Comparison of ENCODE assay signal across 24 cellular contexts in the genomic region with DNA sequence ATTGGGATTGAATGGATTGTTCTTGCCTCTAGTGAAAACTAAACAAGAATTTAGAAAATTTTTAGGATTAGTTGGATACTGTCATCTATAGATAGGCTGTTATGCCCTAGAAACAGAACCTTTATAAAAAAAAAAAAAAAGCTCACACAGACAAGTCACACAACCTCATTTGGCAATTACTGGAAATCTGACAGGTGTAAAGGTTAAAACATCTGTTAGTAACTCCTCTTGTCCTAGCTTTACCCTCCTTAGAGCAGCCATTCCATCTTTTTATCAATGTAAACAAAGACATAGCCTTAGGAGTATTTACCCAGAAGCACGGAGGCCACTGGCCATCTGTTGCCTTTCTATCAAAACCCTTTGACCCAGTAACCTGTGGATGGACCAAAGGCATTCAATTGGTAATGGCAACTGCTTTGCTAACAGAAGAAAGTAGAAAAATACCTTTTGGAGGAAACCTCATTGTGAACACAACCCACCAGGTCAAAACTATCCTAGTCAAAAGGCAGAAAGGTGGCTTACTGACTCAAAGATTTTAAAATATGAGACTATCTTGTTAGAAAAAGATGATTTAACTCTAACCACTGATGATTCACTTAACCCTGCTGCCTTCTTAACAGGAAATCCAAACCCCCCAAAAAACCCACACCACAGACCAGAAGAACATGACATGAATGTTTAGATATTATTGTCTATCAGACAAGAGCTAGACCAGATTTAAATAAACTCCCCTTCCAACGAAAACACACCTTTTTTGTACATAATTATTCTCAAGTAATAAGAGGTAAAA.
DNase-seq lines count a peak whose midpoint lies in the region; ATAC-seq and TF ChIP-seq lines count a peak whose summit lies in the region.
"Had no signal": no experiment of that assay in that cellular context is flagged by ENCODE, and none has a peak within 500 bp of the region (broad histone marks: within the 10 kb centered on the region; RNA-seq: fewer than 3 reads in every experiment).

No MANE protein-coding gene starts in this region.

- no peaks in the 10 kb centered on the region for H3K9me3 ChIP-seq in MM.1S (replicated peaks; ENCODE audit: insufficient read depth, low read length)
- H3K9me3 ChIP-seq: A549 had no signal

- H3K9ac ChIP-seq in MM.1S (ENCODE audit: low read length): no peak overlapping the region
- H3K9ac ChIP-seq: GM23248 had no signal

- H3K4me1 ChIP-seq in MM.1S (ENCODE audit: low read length): no peaks in the 10 kb centered on the region
- H3K4me1 ChIP-seq: A549 had no signal

- H3K4me2 ChIP-seq in MM.1S (ENCODE audit: low read depth, low read length): no peak overlapping the region
- H3K4me2 ChIP-seq: A549 had no signal

- H3F3A ChIP-seq in MM.1S (ENCODE audit: insufficient read depth, low read length): no peaks in the 10 kb centered on the region

- peak; percentile 61 for ATAC-seq in activated CD4-positive, alpha-beta T cell treated with anti-CD3 and anti-CD28 coated beads for 36 hours
- ATAC-seq in GM21390 (IDR thresholded peaks at IDR 0.05; ENCODE audit: unreplicated experiment) (no peak), GM19023 (IDR thresholded peaks at IDR 0.05; ENCODE audit: unreplicated experiment) (no peak)
- ATAC-seq: A549, PC-3, right cardiac atrium, Right ventricle myocardium inferior had no signal

- CTCF ChIA-PET in activated CD4-positive, alpha-beta T cell treated with anti-CD3 and anti-CD28 coated beads for 36 hours (lab: Charles Lee): no interaction called here

- no peaks in the 10 kb centered on the region for H3K36me3 ChIP-seq in MM.1S (replicated peaks; ENCODE audit: insufficient read depth, low read length)

- no peak overlapping the region for H3K27ac ChIP-seq in MM.1S (ENCODE audit: low read length)
- H3K27ac ChIP-seq: A549, GM23248, VCaP had no signal

- DNase-seq in activated CD4-positive, alpha-beta T cell treated with anti-CD3 and anti-CD28 coated beads for 36 hours: peak; percentile 50
- DNase-seq in activated CD4-positive, alpha-beta T cell treated with anti-CD3 and anti-CD28 coated beads for 1 hour: no peak
- peak; percentile 1 for DNase-seq in stimulated activated CD4-positive, alpha-beta T cell treated with anti-CD3 and anti-CD28 coated beads, Interleukin-1b, Interleukin-23, amount 100 ng/mL, for 48 hours
- DNase-seq in stimulated activated CD4-positive, alpha-beta T cell treated with anti-CD3 and anti-CD28 coated beads, Interleukin-4, amount 100 ng/mL, for 24 hours: no peak
- DNase-seq in glomerular visceral epithelial cell (ENCODE audit: extremely low spot score) (peak; percentile 33), MM.1S (no peak)
- DNase-seq: activated T-cell treated with anti-CD3 and anti-CD28 coated beads, Interleukin-2, amount 50 U/mL, for 1 hour; cerebellar nuclear complex; DMS 273 treated with DMSO at 0.1 percent for 48 hours; GM23248; KBM-7; mesendoderm; NCI-H146; PC-3; posterior cingulate gyrus; right cardiac atrium; stimulated activated naive CD4-positive, alpha-beta T cell treated with Interleukin-2 at 50 U/mL for 16 hours; T-helper 9 cell had no signal

- H3K4me1 Mint-ChIP-seq in activated CD4-positive, alpha-beta T cell treated with anti-CD3 and anti-CD28 coated beads for 36 hours: peaks cover 7% of the 10 kb centered on the region
- H3K4me1 Mint-ChIP-seq: CD4-positive, alpha-beta memory T cell had no signal

- H3K36me3 Mint-ChIP-seq in activated CD4-positive, alpha-beta T cell treated with anti-CD3 and anti-CD28 coated beads for 36 hours (ENCODE audit: low read depth): no peaks in the 10 kb centered on the region
- H3K36me3 Mint-ChIP-seq: CD4-positive, alpha-beta memory T cell had no signal

- TF ChIP-seq CTCF in MM.1S (IDR thresholded peaks at IDR 0.05; ENCODE audit: low read length): no peak

- H3K79me2 ChIP-seq in MM.1S (ENCODE audit: low read length): no peaks in the 10 kb centered on the region

- no peak overlapping the region for H3K27ac Mint-ChIP-seq in activated CD4-positive, alpha-beta T cell treated with anti-CD3 and anti-CD28 coated beads for 36 hours
- H3K27ac Mint-ChIP-seq: CD4-positive, alpha-beta memory T cell had no signal

- H3K4me3 Mint-ChIP-seq in activated CD4-positive, alpha-beta T cell treated with anti-CD3 and anti-CD28 coated beads for 36 hours: no peak overlapping the region
- H3K4me3 Mint-ChIP-seq: CD4-positive, alpha-beta memory T cell had no signal

- no peaks in the 10 kb centered on the region for H4K20me1 ChIP-seq in MM.1S (ENCODE audit: insufficient read depth, low read length)

- no peak overlapping the region for H3K4me3 ChIP-seq in MM.1S (ENCODE audit: low read length)
- H3K4me3 ChIP-seq: A549, GM23248 had no signal

- no peaks in the 10 kb centered on the region for H3K9me2 ChIP-seq in MM.1S (replicated peaks; ENCODE audit: insufficient read depth, low read length)

- H3K27me3 Mint-ChIP-seq in activated CD4-positive, alpha-beta T cell treated with anti-CD3 and anti-CD28 coated beads for 36 hours: no peaks in the 10 kb centered on the region
- H3K27me3 Mint-ChIP-seq: CD4-positive, alpha-beta memory T cell had no signal

- intact Hi-C loops in activated CD4-positive, alpha-beta T cell treated with anti-CD3 and anti-CD28 coated beads for 36 hours (cut with DNase I, micrococcal nuclease): loop anchor here in 1 of 2 experiments (1.0 to 2.0 kb wide), 2 partner anchors 54 to 119 kb away; no protein-coding TSS in a partner anchor

- POLR2A ChIA-PET in activated CD4-positive, alpha-beta T cell treated with anti-CD3 and anti-CD28 coated beads for 36 hours (lab: Charles Lee): no interaction called here

- no peak overlapping the region for H2AFZ ChIP-seq in MM.1S (ENCODE audit: low read length)
- H2AFZ ChIP-seq: GM23248 had no signal

- no peaks in the 10 kb centered on the region for H3K9me3 Mint-ChIP-seq in activated CD4-positive, alpha-beta T cell treated with anti-CD3 and anti-CD28 coated beads for 36 hours (ENCODE audit: low read depth)
- H3K9me3 Mint-ChIP-seq: CD4-positive, alpha-beta memory T cell had no signal

- no peaks in the 10 kb centered on the region for H3K27me3 ChIP-seq in MM.1S (replicated peaks; ENCODE audit: insufficient read depth, low read length)

Comparison
In these comparisons a context has a peak if more than half of its experiments do, and no peak if none do; other contexts are left out.
1. DNase-seq: peak in activated CD4-positive, alpha-beta T cell treated with anti-CD3 and anti-CD28 coated beads for 36 hours (single experiment), stimulated activated CD4-positive, alpha-beta T cell treated with anti-CD3 and anti-CD28 coated beads, Interleukin-1b, Interleukin-23, amount 100 ng/mL, for 48 hours (single experiment) and glomerular visceral epithelial cell (single experiment); none in activated CD4-positive, alpha-beta T cell treated with anti-CD3 and anti-CD28 coated beads for 1 hour (single experiment), stimulated activated CD4-positive, alpha-beta T cell treated with anti-CD3 and anti-CD28 coated beads, Interleukin-4, amount 100 ng/mL, for 24 hours (single experiment) and MM.1S (single experiment).